26 cellular contexts compared by ENCODE assay signal in the genomic region with DNA sequence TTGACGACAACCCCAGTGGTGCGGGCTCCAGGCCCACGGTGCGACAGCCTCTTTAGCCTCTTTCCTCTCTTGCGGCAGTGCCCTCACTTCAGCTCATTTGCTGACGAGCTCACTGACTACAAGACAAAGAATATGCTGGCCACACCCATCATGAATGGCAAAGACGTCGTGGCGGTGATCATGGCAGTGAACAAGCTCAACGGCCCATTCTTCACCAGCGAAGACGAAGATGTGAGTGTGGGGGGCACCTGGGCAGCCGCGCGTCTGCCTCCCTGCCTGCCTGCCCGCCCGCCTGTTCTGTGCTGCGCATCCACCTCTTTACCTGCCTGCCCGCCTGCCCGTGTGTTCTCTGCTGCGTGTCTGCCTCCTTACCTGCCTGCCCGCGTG. TPM values are rescaled to one million over a fixed set of nuclear protein-coding genes. Genes with fewer than 3 reads are reported as not detected.
"Had no signal": no experiment of that assay in that cellular context is flagged by ENCODE, and none has a peak within 500 bp of the region (broad histone marks: within the 10 kb centered on the region; RNA-seq: fewer than 3 reads in every experiment).

No MANE protein-coding gene starts in this region.

- H3K27me3 ChIP-seq: right atrium auricular region, testis had no signal

- H3K27me3 Mint-ChIP-seq: activated CD4-positive, alpha-beta T cell treated with anti-CD3 and anti-CD28 coated beads, Interleukin-2, amount 10 ng/mL, durations not matched to agents 24 days and 14 days had no signal

- H3K4me3 Mint-ChIP-seq: activated CD4-positive, alpha-beta T cell treated with anti-CD3 and anti-CD28 coated beads, Interleukin-2, amount 10 ng/mL, durations not matched to agents 24 days and 14 days; activated CD8-positive, alpha-beta T cell treated with anti-CD3 and anti-CD28 coated beads for 36 hours; activated naive CD4-positive, alpha-beta T cell treated with anti-CD3 and anti-CD28 coated beads for 36 hours; activated T-helper 17 cell treated with anti-CD3 and anti-CD28 coated beads, Interleukin-2, amount 50 U/mL, for 72 hours; central memory CD8-positive, alpha-beta T cell; stimulated activated effector memory CD8-positive, alpha-beta T cell treated with anti-CD3 and anti-CD28 coated beads, Interleukin-12 subunit alpha, Interleukin-12 subunit beta, amount 100 ng/mL, for 72 hours; type B pancreatic cell had no signal

- H3K4me1 ChIP-seq: left ventricle myocardium inferior, prostate gland, right atrium auricular region, testis had no signal

- H3K9me3 ChIP-seq: prostate gland, right atrium auricular region, testis had no signal

- H3K9me3 Mint-ChIP-seq: stimulated activated effector memory CD8-positive, alpha-beta T cell treated with anti-CD3 and anti-CD28 coated beads, Interleukin-12 subunit alpha, Interleukin-12 subunit beta, amount 100 ng/mL, for 72 hours; type B pancreatic cell had no signal

- H3K4me3 ChIP-seq: coronary artery, left ventricle myocardium inferior, prostate gland, right atrium auricular region, testis had no signal

- H3K27ac ChIP-seq: brain microvascular endothelial cell, coronary artery, left ventricle myocardium inferior, prostate gland, right atrium auricular region, testis had no signal

- ATAC-seq: activated CD8-positive, alpha-beta T cell treated with anti-CD3 and anti-CD28 coated beads for 36 hours; activated T-helper 17 cell treated with anti-CD3 and anti-CD28 coated beads, Interleukin-2, amount 50 U/mL, for 72 hours; stimulated activated effector memory CD8-positive, alpha-beta T cell treated with anti-CD3 and anti-CD28 coated beads, Interleukin-12 subunit alpha, Interleukin-12 subunit beta, amount 100 ng/mL, for 72 hours had no signal

- H3K4me1 Mint-ChIP-seq: activated CD4-positive, alpha-beta T cell treated with anti-CD3 and anti-CD28 coated beads, Interleukin-2, amount 10 ng/mL, durations not matched to agents 24 days and 14 days; activated T-helper 17 cell treated with anti-CD3 and anti-CD28 coated beads, Interleukin-2, amount 50 U/mL, for 72 hours; central memory CD8-positive, alpha-beta T cell; stimulated activated effector memory CD8-positive, alpha-beta T cell treated with anti-CD3 and anti-CD28 coated beads, Interleukin-12 subunit alpha, Interleukin-12 subunit beta, amount 100 ng/mL, for 72 hours had no signal

- DNase-seq: activated CD4-positive, alpha-beta T cell treated with anti-CD3 and anti-CD28 coated beads, Interleukin-2, amount 10 ng/mL, durations not matched to agents 24 days and 14 days; activated CD8-positive, alpha-beta T cell treated with anti-CD3 and anti-CD28 coated beads for 36 hours; activated naive CD4-positive, alpha-beta T cell treated with anti-CD3 and anti-CD28 coated beads for 36 hours; activated T-cell treated with anti-CD3 and anti-CD28 coated beads, Interleukin-2, amount 50 U/mL, for 1 hour; anterior cingulate cortex; brain microvascular endothelial cell; erythroblast; foreskin melanocyte; glutamatergic neuron; kidney glomerular epithelial cell; left ventricle myocardium inferior; small intestine; stimulated activated CD4-positive, alpha-beta T cell treated with anti-CD3 and anti-CD28 coated beads, Interleukin-4, amount 100 ng/mL, for 24 hours; T1000; testis had no signal

- H3K27ac Mint-ChIP-seq: activated CD4-positive, alpha-beta T cell treated with anti-CD3 and anti-CD28 coated beads, Interleukin-2, amount 10 ng/mL, durations not matched to agents 24 days and 14 days; activated CD8-positive, alpha-beta T cell treated with anti-CD3 and anti-CD28 coated beads for 36 hours; activated naive CD4-positive, alpha-beta T cell treated with anti-CD3 and anti-CD28 coated beads for 36 hours; activated T-helper 17 cell treated with anti-CD3 and anti-CD28 coated beads, Interleukin-2, amount 50 U/mL, for 72 hours; stimulated activated effector memory CD8-positive, alpha-beta T cell treated with anti-CD3 and anti-CD28 coated beads, Interleukin-12 subunit alpha, Interleukin-12 subunit beta, amount 100 ng/mL, for 72 hours; type B pancreatic cell had no signal

- H3K36me3 ChIP-seq: brain microvascular endothelial cell, left ventricle myocardium inferior, prostate gland, right atrium auricular region had no signal

- H3K36me3 Mint-ChIP-seq: stimulated activated effector memory CD8-positive, alpha-beta T cell treated with anti-CD3 and anti-CD28 coated beads, Interleukin-12 subunit alpha, Interleukin-12 subunit beta, amount 100 ng/mL, for 72 hours; type B pancreatic cell had no signal

RNA-seq across cellular contexts. Expression of gene SLC49A3, which starts 54.4 kb away (rescaled TPM):
- total RNA-seq: activated naive CD4-positive, alpha-beta T cell treated with anti-CD3 and anti-CD28 coated beads for 36 hours; myocyte had no signal
- polyA plus RNA-seq: neural cell had no signal

RNA-seq across cellular contexts. Expression of gene TMEM271, which starts 58.5 kb away (rescaled TPM):
- total RNA-seq: activated CD4-positive, alpha-beta T cell treated with anti-CD3 and anti-CD28 coated beads, Interleukin-2, amount 10 ng/mL, durations not matched to agents 24 days and 14 days; activated CD8-positive, alpha-beta T cell treated with anti-CD3 and anti-CD28 coated beads for 36 hours; activated naive CD4-positive, alpha-beta T cell treated with anti-CD3 and anti-CD28 coated beads for 36 hours; activated T-helper 17 cell treated with anti-CD3 and anti-CD28 coated beads, Interleukin-2, amount 50 U/mL, for 72 hours; left ventricle myocardium inferior; myocyte; omental fat pad; right atrium auricular region; T-helper 1 cell treated with Interleukin-12 subunit alpha and Interleukin-12 subunit beta and Interleukin-4 antibody, amounts not matched to agents 30 ng/mL and 1 ng/mL, for 36 hours had no signal
